In the genomic region with DNA sequence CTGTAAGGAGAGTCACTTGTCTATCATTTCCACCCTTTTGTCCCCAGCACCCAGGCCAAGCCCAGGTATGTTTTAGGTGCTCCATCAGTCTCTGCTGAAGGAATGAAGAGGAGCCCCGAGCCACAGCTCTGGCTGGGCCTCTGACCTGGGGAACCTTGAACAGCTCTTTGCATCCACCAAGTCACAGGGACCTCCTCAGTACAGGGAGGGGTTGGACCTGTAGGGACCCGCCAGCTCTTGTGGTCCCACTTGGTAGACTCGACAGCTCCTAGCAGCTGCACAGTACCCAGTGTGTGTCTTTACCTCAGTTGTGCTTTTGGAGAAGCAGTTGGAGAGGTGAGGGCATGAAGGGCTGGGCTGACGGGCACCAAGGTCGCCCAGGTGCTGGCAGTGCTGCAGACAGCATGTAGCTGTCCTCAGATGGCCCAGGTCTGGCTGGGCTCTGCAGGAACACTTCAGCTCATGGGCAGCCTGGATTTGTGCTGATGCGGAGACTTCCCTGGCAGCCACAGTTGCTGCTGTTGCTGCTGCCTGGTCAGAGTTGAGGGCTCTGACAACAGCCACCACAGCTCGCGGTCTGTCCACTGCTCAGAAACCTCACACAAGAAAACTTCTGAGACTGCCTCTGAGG, we compare ENCODE assay signal across 18 cellular contexts.
DNase-seq lines count a peak whose midpoint lies in the region; ATAC-seq, FAIRE-seq and TF ChIP-seq lines count a peak whose summit lies in the region.
"Had no signal": no experiment of that assay in that cellular context is flagged by ENCODE, and none has a peak within 500 bp of the region (broad histone marks: within the 10 kb centered on the region; RNA-seq: fewer than 3 reads in every experiment).

No MANE protein-coding gene starts in this region.

- intact Hi-C loops in esophagus muscularis mucosa (cut with DNase I), result no loop called here

- TF ChIP-seq CTCF in esophagus muscularis mucosa (IDR thresholded peaks at IDR 0.05), result no peak

- TF ChIP-seq EP300 in esophagus muscularis mucosa (IDR thresholded peaks at IDR 0.05), result no peak

- no peak overlapping the region for H3K27ac ChIP-seq in esophagus muscularis mucosa (replicated peaks in 1 of 4)
- peak overlapping the region; percentile 41 for H3K27ac ChIP-seq in temporal lobe (ENCODE audit: low read depth, low read length)
- H3K27ac ChIP-seq: SJCRH30 had no signal

- no peak for FAIRE-seq in GM12891 (lab: Jason Lieb, UNC)

- peak; percentile 95 for ATAC-seq in left lobe of liver
- no peak for ATAC-seq in HG02759 (IDR thresholded peaks at IDR 0.05; ENCODE audit: unreplicated experiment)
- ATAC-seq: GM23338, HCT116 had no signal

- no peaks in the 10 kb centered on the region for H3K9me3 ChIP-seq in esophagus muscularis mucosa
- H3K9me3 ChIP-seq: SJCRH30 had no signal

- H3K4me3 ChIP-seq in esophagus muscularis mucosa, result no peak overlapping the region
- H3K4me3 ChIP-seq: GM23338, SJCRH30 had no signal

- H3K36me3 ChIP-seq in esophagus muscularis mucosa, result no peaks in the 10 kb centered on the region
- H3K36me3 ChIP-seq: SJCRH30 had no signal

- peak; percentile 68 for DNase-seq in RPMI8226
- DNase-seq in esophagus muscularis mucosa (ENCODE audit: extremely low spot score), result peak; percentile 79
- peak; percentile 57 for DNase-seq in left lobe of liver (ENCODE audit: low spot score)
- no peak for DNase-seq in ureter (ENCODE audit: low spot score)
- DNase-seq in GM12891 (ENCODE audit: insufficient read length, low spot score), result no peak
- DNase-seq: AML-193; CD4-positive, CD25-positive, alpha-beta regulatory T cell; COR-L47; DMS 273 treated with DMSO at 0.1 percent for 48 hours; DND-41; KBM-7; NCI-H1105; NCI-H748 treated with DMSO at 0.1 percent for 48 hours; SJCRH30 had no signal

- no peak for TF ChIP-seq POLR2A in esophagus muscularis mucosa (IDR thresholded peaks at IDR 0.05; ENCODE audit: low read depth)
- TF ChIP-seq POLR2A in GM12891 (IDR thresholded peaks at IDR 0.05; ENCODE audit: low read depth, low read length), result no peak

- WGBS in esophagus muscularis mucosa, result 92% methylated on average over 6 of the region's 8 CpGs

- no peaks in the 10 kb centered on the region for H3K4me1 ChIP-seq in esophagus muscularis mucosa
- H3K4me1 ChIP-seq: SJCRH30 had no signal

- H3K27me3 ChIP-seq in esophagus muscularis mucosa, result peaks cover 0 to 8% (median 0%) of the 10 kb centered on the region in 4 donors

TF ChIP-seq in GM12891, 5 proteins besides CTCF, POLR2A, EP300 and RAD21:
- no peak for TF ChIP-seq SPI1 (IDR thresholded peaks at IDR 0.05; ENCODE audit: low read depth, low read length)
- no peak for TF ChIP-seq TAF1 (IDR thresholded peaks at IDR 0.05; ENCODE audit: low read depth, low read length)
- no peak for TF ChIP-seq POLR2AphosphoS5 (IDR thresholded peaks at IDR 0.05; ENCODE audit: low read depth, low read length)
- no peak for TF ChIP-seq POU2F2 (IDR thresholded peaks at IDR 0.05; ENCODE audit: low read depth, low read length)
- TF ChIP-seq PAX5 (IDR thresholded peaks at IDR 0.05; ENCODE audit: insufficient read depth, low read length, severe bottlenecking), result no peak

Comparison
In these comparisons a context has a peak if more than half of its experiments do, and no peak if none do; other contexts are left out.
1. DNase-seq: peak in RPMI8226 (single experiment), esophagus muscularis mucosa (single experiment) and left lobe of liver (single experiment); none in ureter (single experiment) and GM12891 (single experiment).